11 cellular contexts compared by ENCODE assay signal in genomic region chr1:232457607-232458006, GRCh38.
DNase-seq lines count a peak whose midpoint lies in the region; ATAC-seq and TF ChIP-seq lines count a peak whose summit lies in the region.
"Had no signal": no experiment of that assay in that cellular context is flagged by ENCODE, and none has a peak within 500 bp of the region (broad histone marks: within the 10 kb centered on the region; RNA-seq: fewer than 3 reads in every experiment).

No MANE protein-coding gene starts in this region.

- no peak for TF ChIP-seq CTCF in GM12864 (IDR thresholded peaks at IDR 0.05; ENCODE audit: low read depth, low read length, missing control alignments)
- TF ChIP-seq CTCF in PC-3 (conservative IDR thresholded peaks at IDR 0.05; ENCODE audit: low read depth, low read length), result no peak

- H2AFZ ChIP-seq in PC-3 (ENCODE audit: low read length), result no peak overlapping the region

- no peaks in the 10 kb centered on the region for H3K79me2 ChIP-seq in PC-3 (ENCODE audit: low read length)

- no peaks in the 10 kb centered on the region for H3K4me1 Mint-ChIP-seq in T-helper 17 cell

- H3K27me3 Mint-ChIP-seq in T-helper 17 cell, result no peaks in the 10 kb centered on the region

- H3K4me3 Mint-ChIP-seq in T-helper 17 cell, result no peak overlapping the region

- ATAC-seq in GM19025 (IDR thresholded peaks at IDR 0.05; ENCODE audit: low read depth, unreplicated experiment) (peak; percentile 99), HG02973 (IDR thresholded peaks at IDR 0.05; ENCODE audit: unreplicated experiment) (peak; percentile 90), T-helper 17 cell (peak; percentile 51), GM18519 (IDR thresholded peaks at IDR 0.05; ENCODE audit: low FRiP score, unreplicated experiment) (no peak), PC-3 (no peak)
- ATAC-seq: left cardiac atrium had no signal

- DNase-seq in GM12864 (ENCODE audit: low read depth) (peak; percentile 26), T-helper 17 cell (no peak), midbrain (lab: John Stamatoyannopoulos, UW) (no peak), NCI-H345 (lab: John Stamatoyannopoulos, UW) (no peak), PC-3 (no peak)
- DNase-seq: DMS153, left cardiac atrium, NCI-H2029 treated with DMSO at 0.1 percent for 48 hours had no signal

- POLR2A ChIA-PET in PC-3 (lab: Charles Lee; ENCODE audit: unreplicated experiment), result interaction anchor here (0.7 kb wide), 1 partner anchor 172 kb away, joined by 8 read pairs; the partner anchor contains the start of gene SIPA1L2

- no peaks in the 10 kb centered on the region for H3K4me1 ChIP-seq in PC-3 (ENCODE audit: insufficient read depth, low read length)

- H3K36me3 ChIP-seq in PC-3 (ENCODE audit: low read depth, low read length), result no peaks in the 10 kb centered on the region

- H3F3A ChIP-seq in PC-3 (ENCODE audit: low read length, unreplicated experiment), result no peaks in the 10 kb centered on the region

- H3K27me3 ChIP-seq in PC-3 (ENCODE audit: low read length), result no peaks in the 10 kb centered on the region

- BruUV-seq in PC-3 (replicated peaks; lab: Mats Ljungman, UMichigan), result no TSS peak

- no peak overlapping the region for H3K9ac ChIP-seq in PC-3 (ENCODE audit: low read length)

- no peaks in the 10 kb centered on the region for H3K9me2 ChIP-seq in PC-3 (replicated peaks; ENCODE audit: low read length)

- H4K20me1 ChIP-seq in PC-3 (ENCODE audit: low read length), result no peaks in the 10 kb centered on the region

- CTCF ChIA-PET in PC-3 (lab: Charles Lee), result no interaction called here

- H3K9me3 ChIP-seq in T-helper 17 cell (ENCODE audit: control insufficient read depth, low read length, poor library complexity, severe bottlenecking) (no peaks in the 10 kb centered on the region), PC-3 (ENCODE audit: low read length) (no peaks in the 10 kb centered on the region)

- H3K27ac Mint-ChIP-seq in T-helper 17 cell, result no peak overlapping the region

- no peak overlapping the region for H3K4me2 ChIP-seq in PC-3 (ENCODE audit: low read length)

- intact Hi-C loops in PC-3 (cut with micrococcal nuclease), result no loop called here

- H3K27ac ChIP-seq in PC-3 (ENCODE audit: low read length), result no peak overlapping the region

- peaks cover 2% of the 10 kb centered on the region for H3K36me3 Mint-ChIP-seq in T-helper 17 cell (ENCODE audit: low read depth)

- no peak overlapping the region for H3K4me3 ChIP-seq in GM12864 (ENCODE audit: low read depth, low read length)
- no peak overlapping the region for H3K4me3 ChIP-seq in PC-3 (ENCODE audit: low read length)

Comparison
In these comparisons a context has a peak if more than half of its experiments do, and no peak if none do; other contexts are left out.
1. ATAC-seq: peak in GM19025 (single experiment), HG02973 (single experiment) and T-helper 17 cell (single experiment); none in GM18519 (single experiment) and PC-3 (single experiment).